1 cellular context compared by ENCODE assay signal in the genomic region with DNA sequence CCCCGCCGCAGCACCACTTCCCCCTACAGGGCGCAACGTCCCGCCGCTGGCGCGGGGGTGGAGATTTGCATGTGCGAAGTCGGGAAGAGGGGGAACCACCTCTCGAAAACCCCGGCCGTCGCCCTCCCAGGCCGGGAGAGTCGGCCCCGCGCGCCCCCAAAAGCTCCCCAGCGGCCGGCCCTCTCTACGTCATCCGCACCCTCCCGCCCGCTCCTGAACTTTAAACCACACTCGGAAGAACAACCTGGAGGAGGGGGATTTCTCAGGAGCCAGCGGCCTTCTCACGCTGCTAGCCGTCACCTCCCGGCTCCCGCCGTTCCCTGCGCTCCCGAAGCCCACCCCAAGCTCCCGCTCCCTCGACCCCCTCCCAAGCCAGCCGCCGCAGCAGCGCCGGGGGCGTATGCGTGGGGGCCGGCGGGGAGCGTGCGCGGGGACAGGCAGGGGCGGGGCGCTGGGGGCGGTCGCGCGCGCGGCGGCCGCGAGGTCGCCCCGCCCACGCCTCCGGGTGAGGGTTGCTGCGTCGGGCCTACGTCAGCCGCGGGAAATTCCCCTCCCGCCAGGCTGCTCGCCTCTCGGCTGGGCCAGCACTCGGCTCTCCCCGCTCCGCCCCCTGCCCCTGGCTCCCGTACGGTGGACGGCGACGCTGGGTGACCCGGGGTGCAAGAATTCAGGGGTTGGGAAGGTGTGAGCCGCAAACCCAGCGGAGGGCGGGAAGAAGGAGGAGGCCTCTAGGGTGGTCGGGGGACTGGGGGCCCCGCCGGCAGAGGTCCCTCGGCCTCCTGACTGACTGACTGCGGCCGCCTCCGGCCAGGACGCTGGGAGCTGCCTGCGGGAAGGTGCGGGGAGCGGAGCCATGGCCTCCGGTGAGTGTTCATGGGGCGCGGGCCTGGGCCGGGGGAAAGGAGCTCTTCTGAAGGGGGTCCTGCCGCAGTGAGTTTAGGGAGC.
TF ChIP-seq lines count a peak whose summit lies in the region.

Gene REL, plus strand, starts transcription at position 587 of the 945 bp plus-strand sequence. Its CDS starts 267 bp downstream, at position 854.

TF ChIP-seq in K562, 482 proteins besides CTCF, POLR2A, EP300 and RAD21 (continued from another document and continues in another):
- TF ChIP-seq, protein P1, sequence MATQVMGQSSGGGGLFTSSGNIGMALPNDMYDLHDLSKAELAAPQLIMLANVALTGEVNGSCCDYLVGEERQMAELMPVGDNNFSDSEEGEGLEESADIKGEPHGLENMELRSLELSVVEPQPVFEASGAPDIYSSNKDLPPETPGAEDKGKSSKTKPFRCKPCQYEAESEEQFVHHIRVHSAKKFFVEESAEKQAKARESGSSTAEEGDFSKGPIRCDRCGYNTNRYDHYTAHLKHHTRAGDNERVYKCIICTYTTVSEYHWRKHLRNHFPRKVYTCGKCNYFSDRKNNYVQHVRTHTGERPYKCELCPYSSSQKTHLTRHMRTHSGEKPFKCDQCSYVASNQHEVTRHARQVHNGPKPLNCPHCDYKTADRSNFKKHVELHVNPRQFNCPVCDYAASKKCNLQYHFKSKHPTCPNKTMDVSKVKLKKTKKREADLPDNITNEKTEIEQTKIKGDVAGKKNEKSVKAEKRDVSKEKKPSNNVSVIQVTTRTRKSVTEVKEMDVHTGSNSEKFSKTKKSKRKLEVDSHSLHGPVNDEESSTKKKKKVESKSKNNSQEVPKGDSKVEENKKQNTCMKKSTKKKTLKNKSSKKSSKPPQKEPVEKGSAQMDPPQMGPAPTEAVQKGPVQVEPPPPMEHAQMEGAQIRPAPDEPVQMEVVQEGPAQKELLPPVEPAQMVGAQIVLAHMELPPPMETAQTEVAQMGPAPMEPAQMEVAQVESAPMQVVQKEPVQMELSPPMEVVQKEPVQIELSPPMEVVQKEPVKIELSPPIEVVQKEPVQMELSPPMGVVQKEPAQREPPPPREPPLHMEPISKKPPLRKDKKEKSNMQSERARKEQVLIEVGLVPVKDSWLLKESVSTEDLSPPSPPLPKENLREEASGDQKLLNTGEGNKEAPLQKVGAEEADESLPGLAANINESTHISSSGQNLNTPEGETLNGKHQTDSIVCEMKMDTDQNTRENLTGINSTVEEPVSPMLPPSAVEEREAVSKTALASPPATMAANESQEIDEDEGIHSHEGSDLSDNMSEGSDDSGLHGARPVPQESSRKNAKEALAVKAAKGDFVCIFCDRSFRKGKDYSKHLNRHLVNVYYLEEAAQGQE (CRISPR knock-in tag; IDR thresholded peaks at IDR 0.05; ENCODE audit: low read depth) = 0 out of 2 replicates have a peak, but pooled peaks have one; percentile 50
- no peak for TF ChIP-seq SMARCB1 (IDR thresholded peaks at IDR 0.05; ENCODE audit: insufficient read length, low read depth)
- TF ChIP-seq, protein P2, sequence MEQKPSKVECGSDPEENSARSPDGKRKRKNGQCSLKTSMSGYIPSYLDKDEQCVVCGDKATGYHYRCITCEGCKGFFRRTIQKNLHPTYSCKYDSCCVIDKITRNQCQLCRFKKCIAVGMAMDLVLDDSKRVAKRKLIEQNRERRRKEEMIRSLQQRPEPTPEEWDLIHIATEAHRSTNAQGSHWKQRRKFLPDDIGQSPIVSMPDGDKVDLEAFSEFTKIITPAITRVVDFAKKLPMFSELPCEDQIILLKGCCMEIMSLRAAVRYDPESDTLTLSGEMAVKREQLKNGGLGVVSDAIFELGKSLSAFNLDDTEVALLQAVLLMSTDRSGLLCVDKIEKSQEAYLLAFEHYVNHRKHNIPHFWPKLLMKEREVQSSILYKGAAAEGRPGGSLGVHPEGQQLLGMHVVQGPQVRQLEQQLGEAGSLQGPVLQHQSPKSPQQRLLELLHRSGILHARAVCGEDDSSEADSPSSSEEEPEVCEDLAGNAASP (IDR thresholded peaks at IDR 0.05) = no peak
- TF ChIP-seq TAF1 (IDR thresholded peaks at IDR 0.05; ENCODE audit: control insufficient read depth, extremely low read depth, insufficient read depth, low read length, severe bottlenecking) = peak; percentile 89
- TF ChIP-seq ZNF224 (CRISPR knock-in tag; IDR thresholded peaks at IDR 0.05) = no peak
- TF ChIP-seq KDM1A (IDR thresholded peaks at IDR 0.05) = no peak
- no peak for TF ChIP-seq NCOA4 (IDR thresholded peaks at IDR 0.05; ENCODE audit: partially characterized antibody)
- no peak for TF ChIP-seq TAL1 (IDR thresholded peaks at IDR 0.05)
- no peak for TF ChIP-seq ZNF436 (CRISPR knock-in tag; IDR thresholded peaks at IDR 0.05)
- TF ChIP-seq CHCHD3 (CRISPR knock-in tag; IDR thresholded peaks at IDR 0.05) = no peak
- no peak for TF ChIP-seq PTTG1 (tag; IDR thresholded peaks at IDR 0.05; ENCODE audit: low read depth)
- no peak for TF ChIP-seq ARNT (IDR thresholded peaks at IDR 0.05)
- TF ChIP-seq, protein P3, sequence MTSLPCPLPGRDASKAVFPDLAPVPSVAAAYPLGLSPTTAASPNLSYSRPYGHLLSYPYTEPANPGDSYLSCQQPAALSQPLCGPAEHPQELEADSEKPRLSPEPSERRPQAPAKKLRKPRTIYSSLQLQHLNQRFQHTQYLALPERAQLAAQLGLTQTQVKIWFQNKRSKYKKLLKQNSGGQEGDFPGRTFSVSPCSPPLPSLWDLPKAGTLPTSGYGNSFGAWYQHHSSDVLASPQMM (CRISPR knock-in tag; IDR thresholded peaks at IDR 0.05) = no peak
- 0 out of 2 replicates have a peak, but pooled peaks have one; percentile 1 for TF ChIP-seq NFE2 (IDR thresholded peaks at IDR 0.05; ENCODE audit: low read depth)
- no peak for TF ChIP-seq FOXP4 (CRISPR knock-in tag; IDR thresholded peaks at IDR 0.05; ENCODE audit: borderline replicate concordance)
- TF ChIP-seq CC2D1A (IDR thresholded peaks at IDR 0.05) = peak; percentile 47; the same call in 1 of the 2 replicates
- no peak for TF ChIP-seq ELK1 (CRISPR knock-in tag; IDR thresholded peaks at IDR 0.05)
- no peak for TF ChIP-seq SLC30A9 (CRISPR knock-in tag; IDR thresholded peaks at IDR 0.05)
- TF ChIP-seq, protein P4, sequence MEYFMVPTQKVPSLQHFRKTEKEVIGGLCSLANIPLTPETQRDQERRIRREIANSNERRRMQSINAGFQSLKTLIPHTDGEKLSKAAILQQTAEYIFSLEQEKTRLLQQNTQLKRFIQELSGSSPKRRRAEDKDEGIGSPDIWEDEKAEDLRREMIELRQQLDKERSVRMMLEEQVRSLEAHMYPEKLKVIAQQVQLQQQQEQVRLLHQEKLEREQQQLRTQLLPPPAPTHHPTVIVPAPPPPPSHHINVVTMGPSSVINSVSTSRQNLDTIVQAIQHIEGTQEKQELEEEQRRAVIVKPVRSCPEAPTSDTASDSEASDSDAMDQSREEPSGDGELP (CRISPR knock-in tag; IDR thresholded peaks at IDR 0.05; ENCODE audit: borderline replicate concordance) = peak; percentile 79
- no peak for TF ChIP-seq MED1 (CRISPR knock-in tag; IDR thresholded peaks at IDR 0.05; ENCODE audit: borderline replicate concordance)
- TF ChIP-seq, protein P5, sequence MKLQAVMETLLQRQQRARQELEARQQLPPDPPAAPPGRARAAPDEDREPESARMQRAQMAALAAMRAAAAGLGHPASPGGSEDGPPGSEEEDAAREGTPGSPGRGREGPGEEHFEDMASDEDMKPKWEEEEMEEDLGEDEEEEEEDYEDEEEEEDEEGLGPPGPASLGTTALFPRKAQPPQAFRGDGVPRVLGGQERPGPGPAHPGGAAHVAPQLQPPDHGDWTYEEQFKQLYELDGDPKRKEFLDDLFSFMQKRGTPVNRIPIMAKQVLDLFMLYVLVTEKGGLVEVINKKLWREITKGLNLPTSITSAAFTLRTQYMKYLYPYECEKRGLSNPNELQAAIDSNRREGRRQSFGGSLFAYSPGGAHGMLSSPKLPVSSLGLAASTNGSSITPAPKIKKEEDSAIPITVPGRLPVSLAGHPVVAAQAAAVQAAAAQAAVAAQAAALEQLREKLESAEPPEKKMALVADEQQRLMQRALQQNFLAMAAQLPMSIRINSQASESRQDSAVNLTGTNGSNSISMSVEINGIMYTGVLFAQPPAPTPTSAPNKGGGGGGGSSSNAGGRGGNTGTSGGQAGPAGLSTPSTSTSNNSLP (IDR thresholded peaks at IDR 0.05; ENCODE audit: borderline replicate concordance, low read depth, low read length) = no peak
- no peak for TF ChIP-seq EZH2 (IDR thresholded peaks at IDR 0.05; ENCODE audit: borderline replicate concordance, low read depth, low read length)
- peak; percentile 91 for TF ChIP-seq EGR1 (conservative IDR thresholded peaks at IDR 0.05)
- TF ChIP-seq XRCC5 (IDR thresholded peaks at IDR 0.05; ENCODE audit: low read depth, low read length) = peak; percentile 33; the same call in 1 of the 2 replicates
- TF ChIP-seq CEBPB (tag; IDR thresholded peaks at IDR 0.05) = no peak
- TF ChIP-seq HNRNPK (IDR thresholded peaks at IDR 0.05; ENCODE audit: low read depth, low read length, poor library complexity, severe bottlenecking) = no peak
- no peak for TF ChIP-seq TOE1 (IDR thresholded peaks at IDR 0.05; ENCODE audit: borderline replicate concordance)
- TF ChIP-seq TOE1 (CRISPR knock-in tag; IDR thresholded peaks at IDR 0.05; ENCODE audit: borderline replicate concordance, low read depth) = no peak
- peak; percentile 12; the same call in 1 of the 2 replicates for TF ChIP-seq MXI1 (IDR thresholded peaks at IDR 0.05; ENCODE audit: low read depth, low read length)
- TF ChIP-seq, protein P6, sequence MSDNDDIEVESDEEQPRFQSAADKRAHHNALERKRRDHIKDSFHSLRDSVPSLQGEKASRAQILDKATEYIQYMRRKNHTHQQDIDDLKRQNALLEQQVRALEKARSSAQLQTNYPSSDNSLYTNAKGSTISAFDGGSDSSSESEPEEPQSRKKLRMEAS (CRISPR knock-in tag; IDR thresholded peaks at IDR 0.05) = no peak
- no peak for TF ChIP-seq ARID2 (IDR thresholded peaks at IDR 0.05)
- TF ChIP-seq GATAD2A (IDR thresholded peaks at IDR 0.05) = peak; percentile 70
- TF ChIP-seq PRPF4 (IDR thresholded peaks at IDR 0.05; ENCODE audit: insufficient read depth, low read depth, low read length, poor library complexity, severe bottlenecking) = no peak
- no peak for TF ChIP-seq USF2 (CRISPR knock-in tag; IDR thresholded peaks at IDR 0.05)
- TF ChIP-seq, protein P7, sequence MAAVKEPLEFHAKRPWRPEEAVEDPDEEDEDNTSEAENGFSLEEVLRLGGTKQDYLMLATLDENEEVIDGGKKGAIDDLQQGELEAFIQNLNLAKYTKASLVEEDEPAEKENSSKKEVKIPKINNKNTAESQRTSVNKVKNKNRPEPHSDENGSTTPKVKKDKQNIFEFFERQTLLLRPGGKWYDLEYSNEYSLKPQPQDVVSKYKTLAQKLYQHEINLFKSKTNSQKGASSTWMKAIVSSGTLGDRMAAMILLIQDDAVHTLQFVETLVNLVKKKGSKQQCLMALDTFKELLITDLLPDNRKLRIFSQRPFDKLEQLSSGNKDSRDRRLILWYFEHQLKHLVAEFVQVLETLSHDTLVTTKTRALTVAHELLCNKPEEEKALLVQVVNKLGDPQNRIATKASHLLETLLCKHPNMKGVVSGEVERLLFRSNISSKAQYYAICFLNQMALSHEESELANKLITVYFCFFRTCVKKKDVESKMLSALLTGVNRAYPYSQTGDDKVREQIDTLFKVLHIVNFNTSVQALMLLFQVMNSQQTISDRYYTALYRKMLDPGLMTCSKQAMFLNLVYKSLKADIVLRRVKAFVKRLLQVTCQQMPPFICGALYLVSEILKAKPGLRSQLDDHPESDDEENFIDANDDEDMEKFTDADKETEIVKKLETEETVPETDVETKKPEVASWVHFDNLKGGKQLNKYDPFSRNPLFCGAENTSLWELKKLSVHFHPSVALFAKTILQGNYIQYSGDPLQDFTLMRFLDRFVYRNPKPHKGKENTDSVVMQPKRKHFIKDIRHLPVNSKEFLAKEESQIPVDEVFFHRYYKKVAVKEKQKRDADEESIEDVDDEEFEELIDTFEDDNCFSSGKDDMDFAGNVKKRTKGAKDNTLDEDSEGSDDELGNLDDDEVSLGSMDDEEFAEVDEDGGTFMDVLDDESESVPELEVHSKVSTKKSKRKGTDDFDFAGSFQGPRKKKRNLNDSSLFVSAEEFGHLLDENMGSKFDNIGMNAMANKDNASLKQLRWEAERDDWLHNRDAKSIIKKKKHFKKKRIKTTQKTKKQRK (IDR thresholded peaks at IDR 0.05; ENCODE audit: borderline replicate concordance, low read depth, low read length) = no peak
- no peak for TF ChIP-seq ZNF274 (IDR thresholded peaks at IDR 0.05; ENCODE audit: borderline replicate concordance, low read depth, low read length)
- TF ChIP-seq ILK (tag; IDR thresholded peaks at IDR 0.05; ENCODE audit: borderline replicate concordance, low read depth) = no peak
